Comparison of ENCODE assay signal across 10 cellular contexts in the genomic region with DNA sequence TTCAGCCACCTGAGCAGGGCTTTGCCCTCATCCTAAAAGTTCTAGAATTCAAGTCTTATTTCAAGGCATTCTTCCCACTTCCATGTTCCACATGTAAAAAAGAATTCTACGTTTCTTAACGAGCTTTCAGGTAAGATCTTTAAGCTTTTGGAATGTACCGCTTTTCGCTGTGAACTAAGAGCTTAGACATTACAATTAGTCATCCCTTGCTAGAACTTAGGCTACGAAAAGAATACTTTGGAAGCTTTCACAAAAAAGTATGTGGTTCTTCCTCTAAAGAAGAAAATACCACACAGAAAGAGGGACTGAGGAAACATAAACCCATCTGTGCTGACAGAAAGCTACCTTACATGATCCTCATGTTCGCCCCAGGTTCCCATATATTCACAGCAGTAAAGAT. TPM values are rescaled to one million over a fixed set of nuclear protein-coding genes. Genes with fewer than 3 reads are reported as not detected.
A peak's percentile ranks its signal among the peaks of the same experiment; 100 is the strongest.
DNase-seq lines count a peak whose midpoint lies in the region; ATAC-seq and TF ChIP-seq lines count a peak whose summit lies in the region.
"Had no signal": no experiment of that assay in that cellular context is flagged by ENCODE, and none has a peak within 500 bp of the region (broad histone marks: within the 10 kb centered on the region; RNA-seq: fewer than 3 reads in every experiment).

No MANE protein-coding gene starts in this region.

- TF ChIP-seq CTCF in ascending aorta (IDR thresholded peaks at IDR 0.05), result no peak
- TF ChIP-seq CTCF in kidney epithelial cell (IDR thresholded peaks at IDR 0.05; ENCODE audit: insufficient read depth, low read length, poor library complexity, severe bottlenecking), result no peak
- no peak for TF ChIP-seq CTCF in tibial artery (IDR thresholded peaks at IDR 0.05)

- H3K4me3 ChIP-seq in ascending aorta (no peak overlapping the region), kidney epithelial cell (ENCODE audit: low read depth, low read length) (peak overlapping the region; percentile 89), tibial artery (peak overlapping the region in 1 of 2 donors; percentile 94)

- H3K27me3 Mint-ChIP-seq in activated T-cell treated with anti-CD3 and anti-CD28 coated beads, Interleukin-2, amount 50 U/mL, for 4 hours (ENCODE audit: low read depth), result no peaks in the 10 kb centered on the region

- no peaks in the 10 kb centered on the region for H3K9me3 Mint-ChIP-seq in activated T-cell treated with anti-CD3 and anti-CD28 coated beads, Interleukin-2, amount 50 U/mL, for 4 hours
- H3K9me3 Mint-ChIP-seq: CD14-positive monocyte had no signal

- ATAC-seq in activated T-cell treated with anti-CD3 and anti-CD28 coated beads, Interleukin-2, amount 50 U/mL, for 4 hours, result no peak

- H3K27ac ChIP-seq in ascending aorta, result peak overlapping the region; percentile 86 to 91
- peak overlapping the region; percentile 86 to 97 for H3K27ac ChIP-seq in tibial artery

- H3K4me1 ChIP-seq in ascending aorta, result peaks cover 5 to 14% of the 10 kb centered on the region in 2 donors
- peaks cover 0 to 24% (median 14%) of the 10 kb centered on the region in 4 donors for H3K4me1 ChIP-seq in tibial artery

- peaks cover 0 to 2% of the 10 kb centered on the region in 2 donors for H3K36me3 ChIP-seq in ascending aorta
- no peaks in the 10 kb centered on the region for H3K36me3 ChIP-seq in kidney epithelial cell (ENCODE audit: control insufficient read depth, insufficient read depth, low read length)
- peaks cover 0 to 12% (median 6%) of the 10 kb centered on the region in 3 donors for H3K36me3 ChIP-seq in tibial artery

- H3K27me3 ChIP-seq in ascending aorta (no peaks in the 10 kb centered on the region), kidney epithelial cell (ENCODE audit: control insufficient read depth, insufficient read depth, low read length) (no peaks in the 10 kb centered on the region), tibial artery (no peaks in the 10 kb centered on the region)

- H3K4me3 Mint-ChIP-seq in activated T-cell treated with anti-CD3 and anti-CD28 coated beads, Interleukin-2, amount 50 U/mL, for 4 hours, result peak overlapping the region; percentile 92
- H3K4me3 Mint-ChIP-seq: CD14-positive monocyte had no signal

- H3K4me1 Mint-ChIP-seq in activated T-cell treated with anti-CD3 and anti-CD28 coated beads, Interleukin-2, amount 50 U/mL, for 4 hours (ENCODE audit: low read depth), result peaks cover 38% of the 10 kb centered on the region

- intact Hi-C loops in ascending aorta (cut with DNase I), result no loop called here
- intact Hi-C loops in tibial artery (cut with DNase I; ENCODE audit: low total_unique reads), result no loop called here

- DNase-seq in activated T-cell treated with anti-CD3 and anti-CD28 coated beads, Interleukin-2, amount 50 U/mL, for 4 hours, result no peak
- DNase-seq in activated T-cell treated with anti-CD3 and anti-CD28 coated beads for 4 hours (no peak), ascending aorta (ENCODE audit: low spot score in 2 of 2) (no peak), kidney epithelial cell (ENCODE audit: low read depth) (no peak), tibial artery (no peak), medulla oblongata (ENCODE audit: extremely low spot score) (no peak), mucosa of gallbladder (ENCODE audit: low spot score) (no peak), NAMALWA (ENCODE audit: low spot score) (no peak)
- DNase-seq: NCI-H526 had no signal

- H3K9me3 ChIP-seq in ascending aorta (no peaks in the 10 kb centered on the region), tibial artery (no peaks in the 10 kb centered on the region)

- no peaks in the 10 kb centered on the region for H3K36me3 Mint-ChIP-seq in activated T-cell treated with anti-CD3 and anti-CD28 coated beads, Interleukin-2, amount 50 U/mL, for 4 hours (ENCODE audit: insufficient read depth)

RNA-seq across cellular contexts. Expression of gene NUMA1, which starts 1.9 kb away (rescaled TPM):
- 10 to 100 TPM; 80.8 to 90.6 (median 85.3) TPM for total RNA-seq in activated T-cell treated with anti-CD3 and anti-CD28 coated beads, Interleukin-2, amount 50 U/mL, for 4 hours
- total RNA-seq in ascending aorta, result 289 TPM
- 144 and 157 TPM in 2 replicates for total RNA-seq in kidney epithelial cell
- 261 TPM for total RNA-seq in mucosa of gallbladder

RNA-seq across cellular contexts. Expression of gene LRRC51, which starts 2.2 kb away (rescaled TPM):
- 1 to 10 TPM; 3.3 to 7.7 (median 7.3) TPM for total RNA-seq in activated T-cell treated with anti-CD3 and anti-CD28 coated beads, Interleukin-2, amount 50 U/mL, for 4 hours
- total RNA-seq in ascending aorta, result 12.9 TPM
- 5.7 and 7.3 TPM in 2 replicates for total RNA-seq in kidney epithelial cell
- total RNA-seq in mucosa of gallbladder, result 12.9 TPM

RNA-seq across cellular contexts. Expression of gene LAMTOR1, which starts 24.6 kb away (rescaled TPM):
- total RNA-seq in activated T-cell treated with anti-CD3 and anti-CD28 coated beads, Interleukin-2, amount 50 U/mL, for 4 hours, result 10 to 100 TPM; 77.6 to 82.1 (median 78.2) TPM
- total RNA-seq in ascending aorta, result 148 TPM
- 201 and 207 TPM in 2 replicates for total RNA-seq in kidney epithelial cell
- total RNA-seq in mucosa of gallbladder, result 81.7 TPM

RNA-seq across cellular contexts. Expression of gene TOMT, which starts 27.2 kb away (rescaled TPM):
- not detected for total RNA-seq in activated T-cell treated with anti-CD3 and anti-CD28 coated beads, Interleukin-2, amount 50 U/mL, for 4 hours
- not detected for total RNA-seq in ascending aorta
- total RNA-seq in kidney epithelial cell, result not detected in 2 replicates
- not detected for total RNA-seq in mucosa of gallbladder

RNA-seq across cellular contexts. Expression of gene ANAPC15, which starts 34.0 kb away (rescaled TPM):
- 10 to 100 TPM; 56.2 to 68.9 (median 58.9) TPM for total RNA-seq in activated T-cell treated with anti-CD3 and anti-CD28 coated beads, Interleukin-2, amount 50 U/mL, for 4 hours
- total RNA-seq in ascending aorta (not detected), kidney epithelial cell (31.7 and 31.8 TPM in 2 replicates), mucosa of gallbladder (33.3 TPM)
